17 cellular contexts compared by ENCODE assay signal in the genomic region with DNA sequence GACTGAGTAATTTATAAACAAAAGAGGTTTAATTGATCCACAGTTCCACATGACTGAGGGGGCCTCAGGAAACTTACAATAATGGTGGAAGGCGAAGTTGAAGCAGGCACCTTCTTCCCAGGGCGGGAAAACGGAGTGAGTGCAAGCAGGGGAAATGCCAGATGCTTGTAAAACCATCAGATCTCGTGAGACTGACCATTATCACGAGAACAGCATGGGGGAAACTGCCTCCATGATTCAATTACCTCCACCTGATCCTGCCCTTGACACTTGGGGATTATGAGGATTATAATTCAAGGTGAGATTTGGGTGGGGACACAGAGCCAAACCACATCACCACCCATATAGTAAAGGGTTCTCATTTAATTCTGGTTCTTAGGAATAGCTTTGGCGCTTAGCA.
A peak's percentile ranks its signal among the peaks of the same experiment; 100 is the strongest.
DNase-seq lines count a peak whose midpoint lies in the region; ATAC-seq lines count a peak whose summit lies in the region.
"Had no signal": no experiment of that assay in that cellular context is flagged by ENCODE, and none has a peak within 500 bp of the region (broad histone marks: within the 10 kb centered on the region; RNA-seq: fewer than 3 reads in every experiment).

No MANE protein-coding gene starts in this region.

- H3K27ac ChIP-seq in SK-N-MC, result peak overlapping the region; percentile 100
- no peak overlapping the region for H3K27ac ChIP-seq in mesendoderm (ENCODE audit: low read depth, low read length)
- H3K27ac ChIP-seq: BLaER1, C4-2B, GM23248 had no signal

- no peak overlapping the region for H3K4me3 Mint-ChIP-seq in activated T-cell treated with anti-CD3 and anti-CD28 coated beads, Interleukin-2, amount 50 U/mL, for 72 hours
- no peak overlapping the region for H3K4me3 Mint-ChIP-seq in activated CD4-positive, alpha-beta T cell treated with anti-CD3 and anti-CD28 coated beads for 36 hours
- H3K4me3 Mint-ChIP-seq: B cell; CD4-positive, CD25-positive, alpha-beta regulatory T cell; CD8-positive, alpha-beta T cell; H9 had no signal

- H3K4me1 Mint-ChIP-seq in activated T-cell treated with anti-CD3 and anti-CD28 coated beads, Interleukin-2, amount 50 U/mL, for 72 hours (ENCODE audit: low read depth), result no peaks in the 10 kb centered on the region
- no peaks in the 10 kb centered on the region for H3K4me1 Mint-ChIP-seq in activated CD4-positive, alpha-beta T cell treated with anti-CD3 and anti-CD28 coated beads for 36 hours
- H3K4me1 Mint-ChIP-seq: B cell; CD4-positive, CD25-positive, alpha-beta regulatory T cell; H9 had no signal

- H2BK15ac ChIP-seq in mesendoderm (replicated peaks; ENCODE audit: low read depth), result no peak overlapping the region

- CTCF ChIA-PET in activated CD4-positive, alpha-beta T cell treated with anti-CD3 and anti-CD28 coated beads for 36 hours (lab: Charles Lee), result interaction anchor here (0.6 to 1.5 kb wide), 2 partner anchors 14 to 15 kb away, joined by 3 to 4 read pairs; no protein-coding TSS in a partner anchor

- ATAC-seq in activated T-cell treated with anti-CD3 and anti-CD28 coated beads, Interleukin-2, amount 50 U/mL, for 72 hours (replicated peaks in 1 of 2), result no peak
- no peak for ATAC-seq in activated CD4-positive, alpha-beta T cell treated with anti-CD3 and anti-CD28 coated beads for 36 hours
- ATAC-seq in HG03159 (IDR thresholded peaks at IDR 0.05; ENCODE audit: unreplicated experiment), result no peak
- ATAC-seq: CD8-positive, alpha-beta T cell; HCT116 had no signal

- POLR2A ChIA-PET in activated CD4-positive, alpha-beta T cell treated with anti-CD3 and anti-CD28 coated beads for 36 hours (lab: Charles Lee), result no interaction called here

- no peaks in the 10 kb centered on the region for H3K79me2 ChIP-seq in mesendoderm (ENCODE audit: control insufficient read depth, insufficient read depth, low read length)

- WGBS in mesendoderm (ENCODE audit: extremely low coverage, insufficient coverage, low lambda C conversion rate), result no CpG with 5 or more reads among the region's 6 CpGs

- H3K4ac ChIP-seq in mesendoderm (ENCODE audit: low read depth, low read length), result no peak overlapping the region

- H3K27ac Mint-ChIP-seq in activated T-cell treated with anti-CD3 and anti-CD28 coated beads, Interleukin-2, amount 50 U/mL, for 72 hours, result peak overlapping the region; percentile 58
- no peak overlapping the region for H3K27ac Mint-ChIP-seq in activated CD4-positive, alpha-beta T cell treated with anti-CD3 and anti-CD28 coated beads for 36 hours
- H3K27ac Mint-ChIP-seq: B cell; CD4-positive, CD25-positive, alpha-beta regulatory T cell; CD8-positive, alpha-beta T cell; H9 had no signal

- H2AK5ac ChIP-seq in mesendoderm (ENCODE audit: low read length), result no peak overlapping the region

- no peak overlapping the region for H4K8ac ChIP-seq in mesendoderm (ENCODE audit: low read depth, low read length)

- intact Hi-C loops in activated CD4-positive, alpha-beta T cell treated with anti-CD3 and anti-CD28 coated beads for 36 hours (cut with DNase I, micrococcal nuclease), result no loop called here

- H3K23ac ChIP-seq in mesendoderm (ENCODE audit: low read length), result no peak overlapping the region

- no peaks in the 10 kb centered on the region for H3K4me1 ChIP-seq in mesendoderm (ENCODE audit: control insufficient read depth, low read depth, low read length)
- H3K4me1 ChIP-seq: BLaER1, Caco-2 had no signal

- H3K36me3 Mint-ChIP-seq in activated T-cell treated with anti-CD3 and anti-CD28 coated beads, Interleukin-2, amount 50 U/mL, for 72 hours (ENCODE audit: insufficient read depth in 2 of 2), result no peaks in the 10 kb centered on the region
- H3K36me3 Mint-ChIP-seq in activated CD4-positive, alpha-beta T cell treated with anti-CD3 and anti-CD28 coated beads for 36 hours (ENCODE audit: low read depth), result no peaks in the 10 kb centered on the region
- H3K36me3 Mint-ChIP-seq: CD4-positive, CD25-positive, alpha-beta regulatory T cell; CD8-positive, alpha-beta T cell had no signal

- H3K27me3 ChIP-seq in mesendoderm (ENCODE audit: insufficient read depth, low read length, poor library complexity), result no peaks in the 10 kb centered on the region
- H3K27me3 ChIP-seq: BLaER1 had no signal

- H3K27me3 Mint-ChIP-seq in activated T-cell treated with anti-CD3 and anti-CD28 coated beads, Interleukin-2, amount 50 U/mL, for 72 hours (ENCODE audit: low read depth), result peaks cover 12% of the 10 kb centered on the region
- peaks cover 22% of the 10 kb centered on the region for H3K27me3 Mint-ChIP-seq in activated CD4-positive, alpha-beta T cell treated with anti-CD3 and anti-CD28 coated beads for 36 hours

- no peaks in the 10 kb centered on the region for H3K79me1 ChIP-seq in mesendoderm (ENCODE audit: low read length)

- H4K5ac ChIP-seq in mesendoderm (ENCODE audit: low read length), result no peak overlapping the region

- no peak overlapping the region for H3K56ac ChIP-seq in mesendoderm (ENCODE audit: low read length)

- H2BK120ac ChIP-seq in mesendoderm (ENCODE audit: low read depth, low read length), result no peak overlapping the region

- H3K9ac ChIP-seq in SK-N-MC (ENCODE audit: insufficient read length) (no peak overlapping the region), mesendoderm (ENCODE audit: low read length) (no peak overlapping the region)
- H3K9ac ChIP-seq: BLaER1, GM23248 had no signal

- no peak for DNase-seq in activated T-cell treated with anti-CD3 and anti-CD28 coated beads, Interleukin-2, amount 50 U/mL, for 72 hours
- DNase-seq in activated T-cell treated with anti-CD3 and anti-CD28 coated beads, Interleukin-2, amount 50 U/mL, for 48 hours, result no peak
- DNase-seq in SK-N-MC (ENCODE audit: low read depth, low spot score) (no peak), mesendoderm (peak; percentile 11)
- no peak for DNase-seq in activated CD4-positive, alpha-beta T cell treated with anti-CD3 and anti-CD28 coated beads for 36 hours
- DNase-seq: Caco-2; CD4-positive, CD25-positive, alpha-beta regulatory T cell; CD8-positive, alpha-beta T cell; DMS153; DND-41; GM23248; H9 had no signal

- H3K18ac ChIP-seq in mesendoderm (ENCODE audit: low read length), result no peak overlapping the region

- no peak overlapping the region for H3K4me2 ChIP-seq in mesendoderm (ENCODE audit: low read length)
- H3K4me2 ChIP-seq: BLaER1 had no signal

- no peak overlapping the region for H2BK5ac ChIP-seq in mesendoderm (ENCODE audit: low read length)

- peaks cover 0 to 2% of the 10 kb centered on the region in 2 donors for H3K9me3 Mint-ChIP-seq in activated T-cell treated with anti-CD3 and anti-CD28 coated beads, Interleukin-2, amount 50 U/mL, for 72 hours
- H3K9me3 Mint-ChIP-seq in activated CD4-positive, alpha-beta T cell treated with anti-CD3 and anti-CD28 coated beads for 36 hours (ENCODE audit: low read depth), result no peaks in the 10 kb centered on the region
- H3K9me3 Mint-ChIP-seq: CD8-positive, alpha-beta T cell; H9 had no signal

- no peaks in the 10 kb centered on the region for H3K36me3 ChIP-seq in SK-N-MC (ENCODE audit: insufficient read depth, low read length)
- H3K36me3 ChIP-seq in mesendoderm (ENCODE audit: control insufficient read depth, insufficient read depth, low read length), result no peaks in the 10 kb centered on the region
- H3K36me3 ChIP-seq: BLaER1 had no signal

- H3K4me3 ChIP-seq in SK-N-MC (no peak overlapping the region), mesendoderm (ENCODE audit: low read length) (no peak overlapping the region)
- H3K4me3 ChIP-seq: BLaER1, GM23248 had no signal

- H3K9me3 ChIP-seq in SK-N-MC (ENCODE audit: low read depth, low read length), result no peaks in the 10 kb centered on the region
- H3K9me3 ChIP-seq: BLaER1, Caco-2 had no signal
